ENCODE assay signal across 30 cellular contexts in the genomic region with DNA sequence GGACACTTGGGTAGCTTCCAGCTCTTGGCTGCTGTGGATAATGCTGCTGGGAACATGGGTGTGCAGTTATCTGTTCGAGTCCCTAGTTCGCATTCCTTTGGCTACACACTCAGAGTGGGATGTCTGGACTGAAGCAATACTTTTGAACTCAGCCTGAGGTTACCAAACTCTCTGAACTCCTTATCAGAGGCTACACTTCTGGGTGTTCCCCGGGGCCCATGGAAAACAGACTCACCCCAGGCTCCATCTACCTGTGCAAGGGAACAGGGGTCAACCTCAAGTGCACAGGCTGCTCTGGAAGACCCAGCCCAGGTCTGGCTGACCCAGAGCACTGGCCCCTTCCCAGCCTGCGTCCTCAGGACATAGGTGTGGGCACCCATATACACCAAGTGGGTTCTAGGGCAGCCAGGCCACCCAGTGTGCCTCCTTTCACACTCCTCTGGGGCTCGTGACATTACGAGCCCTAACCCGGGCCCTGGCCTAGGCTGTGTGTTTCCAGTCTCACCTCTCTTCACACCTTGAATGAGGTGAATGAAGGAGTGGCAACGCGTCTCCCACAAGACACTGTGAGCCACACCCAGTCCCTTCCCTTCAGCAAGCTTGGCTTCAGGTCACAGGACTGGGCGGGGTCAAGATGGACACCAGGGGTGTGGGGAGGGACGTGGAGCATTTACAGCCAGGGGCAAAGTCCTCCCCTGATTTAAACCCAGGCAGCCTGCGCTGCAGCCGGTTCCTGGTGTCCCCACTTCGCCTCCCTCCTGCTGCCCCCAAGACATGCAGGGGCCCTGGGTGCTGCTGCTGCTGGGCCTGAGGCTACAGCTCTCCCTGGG. TPM values are rescaled to one million over a fixed set of nuclear protein-coding genes. Genes with fewer than 3 reads are reported as not detected.
DNase-seq lines count a peak whose midpoint lies in the region; ATAC-seq and TF ChIP-seq lines count a peak whose summit lies in the region.
"Had no signal": no experiment of that assay in that cellular context is flagged by ENCODE, and none has a peak within 500 bp of the region (broad histone marks: within the 10 kb centered on the region; RNA-seq: fewer than 3 reads in every experiment).

A gene (plus strand): TSS at position 728 of the 830 bp plus-strand sequence. CDS start 47 bp downstream, at position 775.

- peak within 1 kb of the TSS; percentile 82 for H3K27ac ChIP-seq in duodenal mucosa (ENCODE audit: low read depth, low read length)
- H3K27ac ChIP-seq in mucosa of rectum (ENCODE audit: low read depth in 2 of 2, low read length in 2 of 2), result peak within 1 kb of the TSS; percentile 61 to 72
- no peak within 1 kb of the TSS for H3K27ac ChIP-seq in upper lobe of right lung
- H3K27ac ChIP-seq in GM23338 (ENCODE audit: low read depth), result no peak within 1 kb of the TSS
- H3K27ac ChIP-seq: A549, parathyroid adenoma, right atrium auricular region, testis had no signal

- no peak within 1 kb of the TSS for H2AFZ ChIP-seq in GM23338
- H2AFZ ChIP-seq: parathyroid adenoma had no signal

- peaks cover 10% of the 10 kb centered on the region for H3K27me3 Mint-ChIP-seq in GM23338 (ENCODE audit: insufficient read depth, low read depth, poor library complexity)

- H3K9me2 ChIP-seq in GM23338 (ENCODE audit: insufficient read depth), result no peaks in the 10 kb centered on the region

- peaks cover 12% of the 10 kb centered on the region in 2 donors for H3K4me1 ChIP-seq in duodenal mucosa (ENCODE audit: control insufficient read depth in 1 of 2, insufficient read depth in 2 of 2, low read length in 2 of 2)
- peaks cover 7 to 15% of the 10 kb centered on the region in 2 donors for H3K4me1 ChIP-seq in mucosa of rectum (ENCODE audit: control insufficient read depth in 2 of 2, insufficient read depth in 2 of 2, low read length in 2 of 2)
- H3K4me1 ChIP-seq in upper lobe of right lung, result no peaks in the 10 kb centered on the region
- H3K4me1 ChIP-seq in GM23338 (ENCODE audit: insufficient read depth), result no peaks in the 10 kb centered on the region
- H3K4me1 ChIP-seq: A549, parathyroid adenoma, right atrium auricular region, testis had no signal

- intact Hi-C loops in Right ventricle myocardium superior (cut with DNase I), result no loop called here
- intact Hi-C loops in Right ventricle myocardium inferior (cut with DNase I), result no loop called here
- intact Hi-C loops in upper lobe of right lung (cut with DNase I), result no loop called here

- H3K9ac ChIP-seq in duodenal mucosa (ENCODE audit: low read depth in 1 of 2, low read length in 2 of 2) (peak within 1 kb of the TSS; percentile 60 to 74), mucosa of rectum (ENCODE audit: low read depth in 1 of 2, low read length in 2 of 2) (peak within 1 kb of the TSS in 1 of 2 donors; percentile 56)
- H3K9ac ChIP-seq: parathyroid adenoma had no signal

- H3K9me3 Mint-ChIP-seq in GM23338, result no peaks in the 10 kb centered on the region
- H3K9me3 Mint-ChIP-seq: activated CD4-positive, alpha-beta memory T cell treated with anti-CD3 and anti-CD28 coated beads for 36 hours; activated naive CD8-positive, alpha-beta T cell treated with anti-CD3 and anti-CD28 coated beads, Interleukin-2, amount 10 ng/mL, durations not matched to agents 7 days and 5 days; activated T-helper 17 cell treated with anti-CD3 and anti-CD28 coated beads, Interleukin-2, amount 50 U/mL, for 72 hours; CD4-positive, alpha-beta memory T cell had no signal

- peak within 1 kb of the TSS; percentile 53 to 60 for H3K4me3 ChIP-seq in duodenal mucosa (ENCODE audit: low read depth in 1 of 2, low read length in 2 of 2)
- H3K4me3 ChIP-seq in mucosa of rectum (ENCODE audit: low read length in 2 of 2), result peak within 1 kb of the TSS; percentile 44 to 47
- H3K4me3 ChIP-seq in upper lobe of right lung, result no peak within 1 kb of the TSS
- no peak within 1 kb of the TSS for H3K4me3 ChIP-seq in GM23338
- H3K4me3 ChIP-seq: A549, right atrium auricular region, testis had no signal

- H3K79me2 ChIP-seq in GM23338 (replicated peaks; ENCODE audit: insufficient read depth), result no peaks in the 10 kb centered on the region
- H3K79me2 ChIP-seq: parathyroid adenoma had no signal

- peaks cover 0 to 15% of the 10 kb centered on the region in 2 donors for H3K27me3 ChIP-seq in duodenal mucosa (ENCODE audit: control insufficient read depth in 1 of 2, insufficient read depth in 2 of 2, low read length in 2 of 2)
- no peaks in the 10 kb centered on the region for H3K27me3 ChIP-seq in mucosa of rectum (ENCODE audit: control insufficient read depth in 2 of 2, insufficient read depth in 2 of 2, low read length in 2 of 2)
- peaks cover 24% of the 10 kb centered on the region for H3K27me3 ChIP-seq in upper lobe of right lung
- H3K27me3 ChIP-seq in GM23338 (ENCODE audit: insufficient read depth), result no peaks in the 10 kb centered on the region
- H3K27me3 ChIP-seq: testis had no signal

- no peaks in the 10 kb centered on the region for H3K36me3 ChIP-seq in duodenal mucosa (ENCODE audit: control insufficient read depth in 1 of 2, insufficient read depth in 2 of 2, low read length in 2 of 2)
- no peaks in the 10 kb centered on the region for H3K36me3 ChIP-seq in mucosa of rectum (ENCODE audit: control insufficient read depth in 2 of 2, insufficient read depth in 2 of 2, low read length in 2 of 2)
- H3K36me3 ChIP-seq in upper lobe of right lung, result no peaks in the 10 kb centered on the region
- no peaks in the 10 kb centered on the region for H3K36me3 ChIP-seq in GM23338 (ENCODE audit: insufficient read depth)
- H3K36me3 ChIP-seq: right atrium auricular region had no signal

- H3K9me3 ChIP-seq in duodenal mucosa (ENCODE audit: control insufficient read depth in 1 of 2, low read length in 2 of 2) (no peaks in the 10 kb centered on the region), mucosa of rectum (ENCODE audit: control insufficient read depth in 2 of 2, low read length in 2 of 2) (no peaks in the 10 kb centered on the region), upper lobe of right lung (no peaks in the 10 kb centered on the region)
- H3K9me3 ChIP-seq: A549, right atrium auricular region, testis had no signal

- TF ChIP-seq CTCF in upper lobe of right lung (IDR thresholded peaks at IDR 0.05) (no peak), GM23338 (conservative IDR thresholded peaks at IDR 0.05; ENCODE audit: low read depth in 2 of 2) (no peak)

- no peak within 1 kb of the TSS for H3K27ac Mint-ChIP-seq in GM23338
- H3K27ac Mint-ChIP-seq: activated CD4-positive, alpha-beta memory T cell treated with anti-CD3 and anti-CD28 coated beads for 36 hours; activated naive CD8-positive, alpha-beta T cell treated with anti-CD3 and anti-CD28 coated beads, Interleukin-2, amount 10 ng/mL, durations not matched to agents 7 days and 5 days; activated T-helper 17 cell treated with anti-CD3 and anti-CD28 coated beads, Interleukin-2, amount 50 U/mL, for 72 hours; CD4-positive, alpha-beta memory T cell had no signal

- H4K20me1 ChIP-seq in GM23338 (replicated peaks; ENCODE audit: insufficient read depth), result no peaks in the 10 kb centered on the region

- H3K36me3 Mint-ChIP-seq in GM23338 (ENCODE audit: low read depth), result no peaks in the 10 kb centered on the region
- H3K36me3 Mint-ChIP-seq: activated CD4-positive, alpha-beta memory T cell treated with anti-CD3 and anti-CD28 coated beads for 36 hours; activated naive CD8-positive, alpha-beta T cell treated with anti-CD3 and anti-CD28 coated beads, Interleukin-2, amount 10 ng/mL, durations not matched to agents 7 days and 5 days; CD4-positive, alpha-beta memory T cell had no signal

- no peak within 1 kb of the TSS for H3K4me3 Mint-ChIP-seq in GM23338
- H3K4me3 Mint-ChIP-seq: activated CD4-positive, alpha-beta memory T cell treated with anti-CD3 and anti-CD28 coated beads for 36 hours; activated naive CD8-positive, alpha-beta T cell treated with anti-CD3 and anti-CD28 coated beads, Interleukin-2, amount 10 ng/mL, durations not matched to agents 7 days and 5 days; activated T-helper 17 cell treated with anti-CD3 and anti-CD28 coated beads, Interleukin-2, amount 50 U/mL, for 72 hours had no signal

- H3K4me1 Mint-ChIP-seq in GM23338, result no peaks in the 10 kb centered on the region
- H3K4me1 Mint-ChIP-seq: activated naive CD8-positive, alpha-beta T cell treated with anti-CD3 and anti-CD28 coated beads, Interleukin-2, amount 10 ng/mL, durations not matched to agents 7 days and 5 days; activated T-helper 17 cell treated with anti-CD3 and anti-CD28 coated beads, Interleukin-2, amount 50 U/mL, for 72 hours; CD4-positive, alpha-beta memory T cell had no signal

- H3F3A ChIP-seq in GM23338 (replicated peaks; ENCODE audit: low read depth), result no peaks in the 10 kb centered on the region

- ATAC-seq in Right ventricle myocardium superior (ENCODE audit: poor library complexity), result peak; percentile 22
- ATAC-seq in Right ventricle myocardium inferior, result no peak
- no peak for ATAC-seq in upper lobe of right lung
- no peak for ATAC-seq in GM23338
- ATAC-seq: A549; activated T-helper 17 cell treated with anti-CD3 and anti-CD28 coated beads, Interleukin-2, amount 50 U/mL, for 72 hours; Panc1 had no signal

- DNase-seq in Right ventricle myocardium superior (no peak), Right ventricle myocardium inferior (ENCODE audit: missing footprints) (no peak), upper lobe of right lung (peak; percentile 55), NCI-H526 (lab: John Stamatoyannopoulos, UW) (no peak), GM23338 (ENCODE audit: low spot score) (no peak), T-helper 9 cell (no peak)
- DNase-seq: activated CD4-positive, alpha-beta memory T cell treated with anti-CD3 and anti-CD28 coated beads for 36 hours; activated naive CD8-positive, alpha-beta T cell treated with anti-CD3 and anti-CD28 coated beads, Interleukin-2, amount 10 ng/mL, durations not matched to agents 7 days and 5 days; AML-193; CD4-positive, alpha-beta memory T cell; DMS153; IMR-90; NCI-H1048; NCI-H1694 treated with DMSO at 0.1 percent for 48 hours; NCI-H524 treated with DMSO at 0.1 percent for 48 hours; stimulated activated CD4-positive, alpha-beta T cell treated with anti-CD3 and anti-CD28 coated beads, Interleukin-15, amount 100 ng/mL, for 24 hours; stimulated activated naive CD4-positive, alpha-beta T cell; testis had no signal

- H3K4me2 ChIP-seq in GM23338, result no peak within 1 kb of the TSS
- H3K4me2 ChIP-seq: A549 had no signal

RNA-seq across cellular contexts. Expression of the gene that starts here (rescaled TPM):
- total RNA-seq in Right ventricle myocardium superior, result not detected
- total RNA-seq in Right ventricle myocardium inferior, result not detected
- total RNA-seq in upper lobe of right lung, result not detected
- not detected in 2 replicates for total RNA-seq in GM23338 (2014; rRNA removed; shearing (Covaris generic))
- polyA plus RNA-seq in GM23338 (2016; fragmentation: Nextera tagmentation; extraction: Ambion mirVana), result not detected in 2 replicates
- total RNA-seq: activated CD4-positive, alpha-beta memory T cell treated with anti-CD3 and anti-CD28 coated beads for 36 hours; activated naive CD8-positive, alpha-beta T cell treated with anti-CD3 and anti-CD28 coated beads, Interleukin-2, amount 10 ng/mL, durations not matched to agents 7 days and 5 days; activated T-helper 17 cell treated with anti-CD3 and anti-CD28 coated beads, Interleukin-2, amount 50 U/mL, for 72 hours; CD4-positive, alpha-beta memory T cell; dermis microvascular lymphatic vessel endothelial cell; IMR-90; lower leg skin; mononuclear cell; right atrium auricular region had no signal
- polyA plus RNA-seq: CD4-positive, alpha-beta memory T cell; IMR-90; keratinocyte; neural cell had no signal

Comparison
In these comparisons a context has a peak if more than half of its experiments do, and no peak if none do; other contexts are left out.
1. Peak in ATAC-seq in Right ventricle myocardium superior; RNA of the gene not detected or under 1 TPM.
2. Peak in DNase-seq in upper lobe of right lung; RNA of the gene not detected or under 1 TPM.
3. H3K27ac ChIP-seq: peak in duodenal mucosa (single experiment) and mucosa of rectum (2 of 2); none in upper lobe of right lung (single experiment) and GM23338 (single experiment).
4. H3K4me3 ChIP-seq: peak in duodenal mucosa (2 of 2) and mucosa of rectum (2 of 2); none in upper lobe of right lung (single experiment) and GM23338 (single experiment).